19 cellular contexts compared by ENCODE assay signal in the genomic region with DNA sequence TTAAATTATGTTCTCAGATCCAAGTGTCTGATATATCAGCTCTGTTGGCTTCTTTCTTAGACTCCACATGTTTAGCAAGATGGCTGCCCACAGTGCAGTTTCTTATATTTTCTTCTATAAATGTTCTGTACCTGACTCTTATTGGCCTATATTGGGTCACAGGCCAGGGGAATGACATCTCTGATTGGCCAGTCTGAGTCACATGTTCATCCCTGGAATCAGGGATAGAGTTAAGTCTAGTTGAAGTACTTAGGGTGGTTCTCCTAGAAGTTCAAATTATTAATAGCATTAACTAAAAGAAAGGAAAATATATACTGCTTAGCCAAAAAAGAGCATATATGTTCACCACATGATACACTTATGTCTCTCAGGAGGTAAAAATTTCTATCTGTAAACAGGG.
DNase-seq lines count a peak whose midpoint lies in the region; FAIRE-seq and TF ChIP-seq lines count a peak whose summit lies in the region.
"Had no signal": no experiment of that assay in that cellular context is flagged by ENCODE, and none has a peak within 500 bp of the region (broad histone marks: within the 10 kb centered on the region; RNA-seq: fewer than 3 reads in every experiment).

No MANE protein-coding gene starts in this region.

- no peaks in the 10 kb centered on the region for H3K27me3 ChIP-seq in H1 (replicated peaks in 1 of 4; ENCODE audit: control insufficient read depth in 3 of 4, extremely low read depth in 1 of 4, insufficient read depth in 3 of 4, low read length in 3 of 4)
- no peaks in the 10 kb centered on the region for H3K27me3 ChIP-seq in osteoblast (ENCODE audit: insufficient read depth, low read length)
- H3K27me3 ChIP-seq: MG63, SJCRH30 had no signal

- H3K9me3 ChIP-seq in H1 (ENCODE audit: insufficient read depth in 2 of 2, low read depth in 1 of 2, low read length in 1 of 2) (no peaks in the 10 kb centered on the region), osteoblast (ENCODE audit: low read depth, low read length) (no peaks in the 10 kb centered on the region), kidney (ENCODE audit: control insufficient read depth in 1 of 2, low read length in 2 of 2) (no peaks in the 10 kb centered on the region)
- H3K9me3 ChIP-seq: MG63, SJCRH30 had no signal

- no peak overlapping the region for H3K23ac ChIP-seq in H1 (ENCODE audit: insufficient read length)

- no peak for TF ChIP-seq CTCF in H1 (IDR thresholded peaks at IDR 0.05; ENCODE audit: control extremely low read depth in 1 of 3, insufficient read depth in 1 of 3, low read depth in 1 of 3, low read length in 3 of 3)
- TF ChIP-seq CTCF in osteoblast (IDR thresholded peaks at IDR 0.05; ENCODE audit: extremely low read depth, low read depth, low read length): no peak
- TF ChIP-seq CTCF in kidney (IDR thresholded peaks at IDR 0.05; ENCODE audit: borderline replicate concordance, extremely low read depth, insufficient read depth): no peak

- TF ChIP-seq POLR2A in H1 (IDR thresholded peaks at IDR 0.05; ENCODE audit: control extremely low read depth in 1 of 2, low read depth in 2 of 2, low read length in 2 of 2): no peak

- intact Hi-C loops in kidney (cut with DNase I): no loop called here

- CTCF ChIA-PET in H1 (lab: Charles Lee; ENCODE audit: partially characterized antibody): interaction anchor here (1.4 kb wide), 1 partner anchor 10 kb away, joined by 4 read pairs; no protein-coding TSS in a partner anchor

- no peak overlapping the region for H3K18ac ChIP-seq in H1 (ENCODE audit: extremely low read depth, low read length)

- H2AFZ ChIP-seq in H1 (ENCODE audit: low read length) (no peak overlapping the region), osteoblast (ENCODE audit: low read length) (peak overlapping the region; percentile 22)

- H2BK12ac ChIP-seq in H1 (ENCODE audit: low read depth, low read length): no peak overlapping the region

- no peak overlapping the region for H3K56ac ChIP-seq in H1 (replicated peaks; ENCODE audit: insufficient read length, low read depth, low read length)

- TF ChIP-seq RAD21 in Ishikawa (IDR thresholded peaks at IDR 0.05; ENCODE audit: low read depth) (no peak), H1 (IDR thresholded peaks at IDR 0.05 in 1 of 2, conservative IDR thresholded peaks at IDR 0.05 in 1 of 2; ENCODE audit: low read depth in 2 of 2, low read length in 2 of 2) (no peak)

- H3K4ac ChIP-seq in H1 (replicated peaks; ENCODE audit: insufficient read length, low read depth, low read length): no peak overlapping the region

- H2AK5ac ChIP-seq in H1 (ENCODE audit: low read depth, low read length): no peak overlapping the region

- no peak overlapping the region for H3K4me3 ChIP-seq in H1 (ENCODE audit: extremely low read depth in 1 of 4, insufficient read depth in 2 of 4, low read depth in 3 of 4, low read length in 4 of 4)
- H3K4me3 ChIP-seq in osteoblast (ENCODE audit: insufficient read depth, low read length): no peak overlapping the region
- no peak overlapping the region for H3K4me3 ChIP-seq in kidney (ENCODE audit: low read length in 2 of 2)
- H3K4me3 ChIP-seq: MG63, SJCRH30 had no signal

- H3K14ac ChIP-seq in H1 (ENCODE audit: insufficient read length): no peak overlapping the region

- DNase-seq in NCI-H2171 treated with DMSO at 0.1 percent for 48 hours (lab: John Stamatoyannopoulos, UW) (peak; percentile 3), NCI-H2171 (lab: John Stamatoyannopoulos, UW) (no peak), H1 (ENCODE audit: low read depth in 1 of 2, low spot score in 2 of 2) (peak in 1 of 2 experiments; percentile 29), osteoblast (ENCODE audit: insufficient read length, low spot score, missing footprints) (peak; percentile 55), NOMO-1 treated with DMSO at 0.1 percent for 48 hours (lab: John Stamatoyannopoulos, UW; ENCODE audit: unreplicated experiment) (no peak), kidney (no peak), HCEC 1CT (no peak)
- DNase-seq: 8988T; Calu3; CD4-positive, CD25-positive, alpha-beta regulatory T cell; DND-41; H7; MG63; NCI-H1105; NCI-H187 treated with DMSO at 0.1 percent for 48 hours; NCI-H510A; RPMI8226; SJCRH30 had no signal

- H3K79me2 ChIP-seq in H1 (ENCODE audit: control insufficient read depth in 1 of 2, insufficient read depth in 2 of 2, low read length in 2 of 2) (no peaks in the 10 kb centered on the region), osteoblast (ENCODE audit: insufficient read depth, low read length) (no peaks in the 10 kb centered on the region)

- no peak overlapping the region for H4K91ac ChIP-seq in H1 (replicated peaks; ENCODE audit: insufficient read length, low read length)

- H2BK120ac ChIP-seq in H1 (replicated peaks; ENCODE audit: low read depth, low read length): no peak overlapping the region

- H3K36me3 ChIP-seq in H1 (ENCODE audit: control insufficient read depth in 2 of 4, insufficient read depth in 4 of 4, low read length in 3 of 4) (no peaks in the 10 kb centered on the region), osteoblast (ENCODE audit: insufficient read depth, low read length) (no peaks in the 10 kb centered on the region), kidney (ENCODE audit: control insufficient read depth in 1 of 2, insufficient read depth in 2 of 2, low read length in 2 of 2) (no peaks in the 10 kb centered on the region)
- H3K36me3 ChIP-seq: MG63, SJCRH30 had no signal

- H3K79me1 ChIP-seq in H1 (ENCODE audit: low read depth, low read length): no peaks in the 10 kb centered on the region

- no peak for FAIRE-seq in H1 (lab: Jason Lieb, UNC)
- FAIRE-seq in kidney (lab: Jason Lieb, UNC): no peak

- H3K9ac ChIP-seq in H1 (replicated peaks in 1 of 4; ENCODE audit: extremely low read depth in 1 of 4, low read depth in 3 of 4, low read length in 3 of 4) (no peak overlapping the region), kidney (ENCODE audit: low read length in 2 of 2) (no peak overlapping the region)

- no peak overlapping the region for H2BK20ac ChIP-seq in H1 (ENCODE audit: low read length)

- no peaks in the 10 kb centered on the region for H3K23me2 ChIP-seq in H1 (ENCODE audit: low read depth, low read length)

- POLR2A ChIA-PET in H1 (lab: Charles Lee; ENCODE audit: partially characterized antibody): no interaction called here

- H3K27ac ChIP-seq in H1 (ENCODE audit: low read depth, low read length) (no peak overlapping the region), osteoblast (ENCODE audit: low read depth, low read length) (no peak overlapping the region), kidney (ENCODE audit: low read depth in 2 of 2, low read length in 2 of 2) (no peak overlapping the region)
- H3K27ac ChIP-seq: SJCRH30 had no signal

- no peak for TF ChIP-seq EP300 in Ishikawa (IDR thresholded peaks at IDR 0.05; ENCODE audit: borderline replicate concordance)
- no peak for TF ChIP-seq EP300 in H1 (IDR thresholded peaks at IDR 0.05; ENCODE audit: borderline replicate concordance in 1 of 2, low read depth in 2 of 2, low read length in 2 of 2)

- H2BK5ac ChIP-seq in H1 (ENCODE audit: low read depth, low read length): no peak overlapping the region

- no peak overlapping the region for H4K5ac ChIP-seq in H1 (ENCODE audit: insufficient read length, low read depth, low read length)

- H3K4me1 ChIP-seq in H1 (replicated peaks in 1 of 4; ENCODE audit: control insufficient read depth in 3 of 4, insufficient read depth in 4 of 4, low read length in 3 of 4): peaks cover 0 to 2% (median 0%) of the 10 kb centered on the region in 4 experiments; a peak in 1 of 7 replicates
- H3K4me1 ChIP-seq in osteoblast (ENCODE audit: insufficient read depth, low read length): no peaks in the 10 kb centered on the region
- no peaks in the 10 kb centered on the region for H3K4me1 ChIP-seq in kidney (ENCODE audit: control insufficient read depth in 1 of 2, insufficient read depth in 1 of 2, low read depth in 1 of 2, low read length in 2 of 2)
- H3K4me1 ChIP-seq: SJCRH30 had no signal

- H3K4me2 ChIP-seq in H1 (ENCODE audit: insufficient read depth in 1 of 2, low read depth in 2 of 2, low read length in 2 of 2) (no peak overlapping the region), osteoblast (ENCODE audit: insufficient read depth, low read length) (no peak overlapping the region)

- no peak overlapping the region for H2BK15ac ChIP-seq in H1 (ENCODE audit: low read length)

- H4K20me1 ChIP-seq in H1 (replicated peaks in 1 of 2; ENCODE audit: control insufficient read depth in 1 of 2, insufficient read depth in 2 of 2, low read length in 2 of 2): no peaks in the 10 kb centered on the region
- H4K20me1 ChIP-seq in osteoblast (ENCODE audit: insufficient read depth, low read length): no peaks in the 10 kb centered on the region

- no peak overlapping the region for H4K8ac ChIP-seq in H1 (ENCODE audit: extremely low read depth, insufficient read depth, low read length)

TF ChIP-seq in Ishikawa, 13 proteins besides CTCF, POLR2A, EP300 and RAD21 (continues in another document):
- TF ChIP-seq, protein P1, sequence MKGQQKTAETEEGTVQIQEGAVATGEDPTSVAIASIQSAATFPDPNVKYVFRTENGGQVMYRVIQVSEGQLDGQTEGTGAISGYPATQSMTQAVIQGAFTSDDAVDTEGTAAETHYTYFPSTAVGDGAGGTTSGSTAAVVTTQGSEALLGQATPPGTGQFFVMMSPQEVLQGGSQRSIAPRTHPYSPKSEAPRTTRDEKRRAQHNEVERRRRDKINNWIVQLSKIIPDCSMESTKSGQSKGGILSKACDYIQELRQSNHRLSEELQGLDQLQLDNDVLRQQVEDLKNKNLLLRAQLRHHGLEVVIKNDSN (IDR thresholded peaks at IDR 0.05): peak; percentile 70

TF ChIP-seq in H1, 55 proteins besides CTCF, POLR2A, EP300 and RAD21:
- TF ChIP-seq SP4 (IDR thresholded peaks at IDR 0.05; ENCODE audit: low read length): no peak
- no peak for TF ChIP-seq BCL11A (IDR thresholded peaks at IDR 0.05; ENCODE audit: low read depth in 2 of 2, low read length in 2 of 2)
- no peak for TF ChIP-seq SP2 (IDR thresholded peaks at IDR 0.05; ENCODE audit: low read length)
- peak; percentile 43; the same call in 1 of the 2 replicates for TF ChIP-seq USF2 (IDR thresholded peaks at IDR 0.05; ENCODE audit: low read length)

Comparison
In these comparisons a context has a peak if more than half of its experiments do, and no peak if none do; other contexts are left out.
1. DNase-seq: peak in NCI-H2171 treated with DMSO at 0.1 percent for 48 hours (single experiment) and osteoblast (single experiment); none in NCI-H2171 (single experiment), NOMO-1 treated with DMSO at 0.1 percent for 48 hours (single experiment), kidney (single experiment) and HCEC 1CT (single experiment).